In genomic region chr11:102276302-102277182, GRCh38 we compare ENCODE assay signal across 16 cellular contexts. TPM values are rescaled to one million over a fixed set of nuclear protein-coding genes. Genes with fewer than 3 reads are reported as not detected.
DNase-seq lines count a peak whose midpoint lies in the region; TF ChIP-seq lines count a peak whose summit lies in the region.
"Had no signal": no experiment of that assay in that cellular context is flagged by ENCODE, and none has a peak within 500 bp of the region (broad histone marks: within the 10 kb centered on the region; RNA-seq: fewer than 3 reads in every experiment).

No MANE protein-coding gene starts in this region.

- H4K5ac ChIP-seq in H9 (ENCODE audit: insufficient read length, low read depth, low read length) = no peak overlapping the region

- H2AFZ ChIP-seq in H9 (ENCODE audit: low read length) (peak overlapping the region; percentile 23), fibroblast of lung (ENCODE audit: low read length) (peak overlapping the region; percentile 10)

- H4K91ac ChIP-seq in H9 (ENCODE audit: insufficient read length, low read depth, low read length) = no peak overlapping the region

- H3K9me3 ChIP-seq in H9 (ENCODE audit: control insufficient read depth, low read depth, low read length) = no peaks in the 10 kb centered on the region
- no peaks in the 10 kb centered on the region for H3K9me3 ChIP-seq in fibroblast of lung (ENCODE audit: control insufficient read depth, insufficient read depth, low read depth, low read length)
- H3K9me3 ChIP-seq: BLaER1, ovary, transverse colon had no signal

- no peak overlapping the region for H3K14ac ChIP-seq in H9 (ENCODE audit: insufficient read depth, low read length)

- H3T11ph ChIP-seq in H9 (ENCODE audit: low read length) = no peak overlapping the region

- H4K8ac ChIP-seq in H9 (replicated peaks; ENCODE audit: insufficient read length, low read depth, low read length) = no peak overlapping the region

- H3K27me3 ChIP-seq in H9 (ENCODE audit: insufficient read depth, low read length) = no peaks in the 10 kb centered on the region
- H3K27me3 ChIP-seq in fibroblast of lung (ENCODE audit: control insufficient read depth, insufficient read depth, low read length) = no peaks in the 10 kb centered on the region
- H3K27me3 ChIP-seq: BLaER1, ovary, transverse colon had no signal

- TF ChIP-seq CTCF in H9 (conservative IDR thresholded peaks at IDR 0.05) = no peak
- no peak for TF ChIP-seq CTCF in fibroblast of lung (conservative IDR thresholded peaks at IDR 0.05 in 1 of 2, IDR thresholded peaks at IDR 0.05 in 1 of 2; ENCODE audit: low read depth in 1 of 2, low read length in 2 of 2)
- no peak for TF ChIP-seq CTCF in osteocyte (IDR thresholded peaks at IDR 0.05)

- H3K18ac ChIP-seq in H9 (ENCODE audit: insufficient read length, low read depth, low read length) = no peak overlapping the region

- H4K20me1 ChIP-seq in H9 (ENCODE audit: control insufficient read depth, insufficient read depth, insufficient read length) (no peaks in the 10 kb centered on the region), fibroblast of lung (ENCODE audit: control insufficient read depth, extremely low read depth, insufficient read depth, low read length) (no peaks in the 10 kb centered on the region)
- H4K20me1 ChIP-seq: BLaER1 had no signal

- peaks cover 0 to 12% (median 0%) of the 10 kb centered on the region in 3 experiments; a peak in 2 of 7 replicates for H3K36me3 Mint-ChIP-seq in H9 (ENCODE audit: insufficient read depth in 1 of 3, low read depth in 3 of 3)
- no peaks in the 10 kb centered on the region for H3K36me3 Mint-ChIP-seq in osteocyte (ENCODE audit: unreplicated experiment)

- WGBS in H9 (ENCODE audit: extremely low coverage, insufficient read length, low lambda C conversion rate) = no CpG with 5 or more reads among the region's 7 CpGs

- H2BK20ac ChIP-seq in H9 (ENCODE audit: low read depth, low read length, poor library complexity, severe bottlenecking) = no peak overlapping the region

- no peak overlapping the region for H2BK120ac ChIP-seq in H9 (ENCODE audit: low read depth, low read length, poor library complexity, severe bottlenecking)

- peaks cover 34 to 37% of the 10 kb centered on the region in 2 experiments for H3K4me1 Mint-ChIP-seq in H9
- H3K4me1 Mint-ChIP-seq in osteocyte (ENCODE audit: unreplicated experiment) = peaks cover 28% of the 10 kb centered on the region

- H3K27ac ChIP-seq in H9 (ENCODE audit: insufficient read length, low read depth, low read length) (no peak overlapping the region), fibroblast of lung (ENCODE audit: insufficient read depth, low read length) (no peak overlapping the region)
- H3K27ac ChIP-seq: BLaER1, ovary, transverse colon had no signal

- H3K27me3 Mint-ChIP-seq in H9 (ENCODE audit: low read depth) (no peaks in the 10 kb centered on the region; the same call in 1 of the 2 replicates), osteocyte (ENCODE audit: unreplicated experiment) (no peaks in the 10 kb centered on the region)

- H3K4me2 ChIP-seq in H9 (ENCODE audit: insufficient read depth, insufficient read length, low read length) (no peak overlapping the region), fibroblast of lung (ENCODE audit: extremely low read depth, insufficient read depth, low read length) (no peak overlapping the region)
- H3K4me2 ChIP-seq: BLaER1, smooth muscle cell had no signal

- peaks cover 3% of the 10 kb centered on the region; the same call in 1 of the 2 replicates for H3K4me1 ChIP-seq in H9 (ENCODE audit: insufficient read depth, low read length)
- no peaks in the 10 kb centered on the region for H3K4me1 ChIP-seq in fibroblast of lung (ENCODE audit: control insufficient read depth, extremely low read depth, insufficient read depth, low read length)
- H3K4me1 ChIP-seq: BLaER1 had no signal

- H3K9ac ChIP-seq in H9 (ENCODE audit: extremely low read depth, insufficient read length, low read length) = no peak overlapping the region
- H3K9ac ChIP-seq in fibroblast of lung (ENCODE audit: insufficient read depth, low read length) = no peak overlapping the region
- H3K9ac ChIP-seq: BLaER1 had no signal

- H3K56ac ChIP-seq in H9 (ENCODE audit: insufficient read length, low read depth, low read length) = no peak overlapping the region

- no peak overlapping the region for H2BK15ac ChIP-seq in H9 (ENCODE audit: low read depth, low read length)

- H2BK12ac ChIP-seq in H9 (ENCODE audit: insufficient read length, low read depth, low read length) = no peak overlapping the region

- H3K79me1 ChIP-seq in H9 (ENCODE audit: insufficient read depth, low read depth, low read length, poor library complexity, severe bottlenecking) = no peaks in the 10 kb centered on the region

- H2BK5ac ChIP-seq in H9 (ENCODE audit: insufficient read length, low read length) = no peak overlapping the region

- H3K23ac ChIP-seq in H9 (ENCODE audit: insufficient read length, low read depth, low read length) = no peak overlapping the region

- H3K23me2 ChIP-seq in H9 (ENCODE audit: insufficient read length, low read depth, low read length, poor library complexity, severe bottlenecking) = no peaks in the 10 kb centered on the region

- H3K36me3 ChIP-seq in fibroblast of lung (ENCODE audit: control insufficient read depth, insufficient read depth, low read length) = no peaks in the 10 kb centered on the region
- H3K36me3 ChIP-seq: BLaER1, ovary, transverse colon had no signal

- no peak overlapping the region for H2AK5ac ChIP-seq in H9 (ENCODE audit: insufficient read length, low read length)

- peaks cover 3 to 5% of the 10 kb centered on the region in 2 experiments; a peak in 1 of 5 replicates for H3K9me3 Mint-ChIP-seq in H9
- H3K9me3 Mint-ChIP-seq in osteocyte (ENCODE audit: unreplicated experiment) = peaks cover 4% of the 10 kb centered on the region
- H3K9me3 Mint-ChIP-seq: activated CD8-positive, alpha-beta T cell treated with anti-CD3 and anti-CD28 coated beads for 36 hours; activated T-cell treated with anti-CD3 and anti-CD28 coated beads, Interleukin-2, amount 50 U/mL, for 72 hours had no signal

- no peaks in the 10 kb centered on the region for H3K79me2 ChIP-seq in H9 (ENCODE audit: insufficient read depth, low read length)
- no peaks in the 10 kb centered on the region for H3K79me2 ChIP-seq in fibroblast of lung (ENCODE audit: control insufficient read depth, insufficient read depth, low read length)

- DNase-seq in H9 (no peak), RPMI7951 (ENCODE audit: low read depth) (peak; percentile 29), fibroblast of lung (ENCODE audit: low read depth in 2 of 2) (peak; percentile 51 to 52), osteocyte (ENCODE audit: extremely low spot score, unreplicated experiment) (no peak), T-helper 1 cell (no peak), SHP77 (lab: John Stamatoyannopoulos, UW) (no peak)
- DNase-seq in effector CD4-positive, alpha-beta T cell = no peak
- DNase-seq: activated CD8-positive, alpha-beta T cell treated with anti-CD3 and anti-CD28 coated beads for 36 hours; activated T-cell treated with anti-CD3 and anti-CD28 coated beads, Interleukin-2, amount 50 U/mL, for 72 hours; cerebellar nuclear complex; NCI-H69; ovary; SW 1271; transverse colon had no signal

- H3K4ac ChIP-seq in H9 (ENCODE audit: low read depth, low read length) = no peak overlapping the region

- no peak overlapping the region for H3K4me3 Mint-ChIP-seq in H9
- H3K4me3 Mint-ChIP-seq in osteocyte (ENCODE audit: unreplicated experiment) = no peak overlapping the region
- H3K4me3 Mint-ChIP-seq: activated CD8-positive, alpha-beta T cell treated with anti-CD3 and anti-CD28 coated beads for 36 hours; activated T-cell treated with anti-CD3 and anti-CD28 coated beads, Interleukin-2, amount 50 U/mL, for 72 hours had no signal

- H3K27ac Mint-ChIP-seq in H9 (no peak overlapping the region; a peak in 1 of 7 replicates), osteocyte (ENCODE audit: unreplicated experiment) (peak overlapping the region; percentile 11)
- H3K27ac Mint-ChIP-seq: activated CD8-positive, alpha-beta T cell treated with anti-CD3 and anti-CD28 coated beads for 36 hours; activated T-cell treated with anti-CD3 and anti-CD28 coated beads, Interleukin-2, amount 50 U/mL, for 72 hours had no signal

- no peak overlapping the region for H3K4me3 ChIP-seq in fibroblast of lung (replicated peaks in 1 of 4; ENCODE audit: control extremely low read depth in 1 of 4, insufficient read depth in 1 of 4, low read depth in 3 of 4, low read length in 4 of 4)
- H3K4me3 ChIP-seq: BLaER1, ovary, smooth muscle cell, transverse colon had no signal

RNA-seq across cellular contexts. Expression of gene BIRC3, which starts 40.7 kb away (rescaled TPM):
- 0.04 and 0.18 TPM in 2 replicates for total RNA-seq in H9 (2021)
- 4.8 and 9.3 TPM in 2 replicates for total RNA-seq in RPMI7951 (2014; rRNA removed; shearing (Covaris generic))
- 3.3 TPM in 2 replicates for total RNA-seq in fibroblast of lung
- 0.58 and 0.66 TPM in 2 replicates for polyA plus RNA-seq in fibroblast of lung
- polyA plus RNA-seq in fibroblast of lung (2012) = 0.55 and 0.65 TPM in 2 replicates
- 0.11 TPM in 1 of 2 replicates, not detected in the other for polyA minus RNA-seq in fibroblast of lung (ENCODE audit: low replicate concordance)
- 1.0 and 1.5 TPM in 2 replicates for total RNA-seq in osteocyte

Comparison
In these comparisons a context has a peak if more than half of its experiments do, and no peak if none do; other contexts are left out.
1. DNase-seq: peak in RPMI7951 (single experiment) and fibroblast of lung (2 of 2); none in H9 (single experiment), osteocyte (single experiment), effector CD4-positive, alpha-beta T cell (single experiment), T-helper 1 cell (0 of 5) and SHP77 (0 of 2).